Comparison of ENCODE assay signal across 25 cellular contexts in the genomic region with DNA sequence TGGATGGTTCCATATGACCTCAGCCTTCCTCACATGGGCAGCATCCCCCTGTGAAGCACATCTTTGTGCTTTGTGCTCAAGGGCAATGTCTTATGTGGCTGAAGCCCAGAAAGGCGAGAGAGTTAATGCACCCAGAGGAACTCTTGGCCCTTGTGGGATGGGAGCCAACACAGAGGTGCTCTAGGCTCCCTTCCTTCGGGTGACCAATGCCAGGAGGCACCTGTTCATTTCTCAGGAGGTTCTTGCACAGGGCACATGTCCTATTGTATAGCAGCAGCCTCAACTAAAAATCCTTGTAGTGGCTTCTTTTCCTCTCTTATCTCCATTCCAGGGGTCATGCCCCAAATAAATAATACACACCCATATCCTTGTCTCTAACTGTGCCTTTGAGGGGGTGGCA.
"Had no signal": no experiment of that assay in that cellular context is flagged by ENCODE, and none has a peak within 500 bp of the region (broad histone marks: within the 10 kb centered on the region; RNA-seq: fewer than 3 reads in every experiment).

No MANE protein-coding gene starts in this region.

- ATAC-seq: activated CD8-positive, alpha-beta T cell treated with anti-CD3 and anti-CD28 coated beads for 36 hours; activated T-cell treated with anti-CD3 and anti-CD28 coated beads, Interleukin-2, amount 50 U/mL, for 4 hours; activated T-helper 17 cell treated with anti-CD3 and anti-CD28 coated beads, Interleukin-2, amount 50 U/mL, for 72 hours; esophagus mucosa had no signal

- H3K9me3 ChIP-seq: colonic mucosa had no signal

- DNase-seq: activated CD4-positive, alpha-beta T cell treated with anti-CD3 and anti-CD28 coated beads for 1 hour; activated CD4-positive, alpha-beta T cell treated with anti-CD3 and anti-CD28 coated beads for 4 hours; activated CD4-positive, alpha-beta T cell treated with anti-CD3 and anti-CD28 coated beads, Interleukin-2, amount 50 U/mL, for 1 hour; activated CD4-positive, alpha-beta T cell treated with anti-CD3 and anti-CD28 coated beads, Interleukin-2, amount 50 U/mL, for 48 hours; activated CD4-positive, CD25-positive, alpha-beta regulatory T cell; activated CD8-positive, alpha-beta memory T cell treated with anti-CD3 and anti-CD28 coated beads for 24 hours; activated CD8-positive, alpha-beta T cell treated with anti-CD3 and anti-CD28 coated beads for 36 hours; activated effector memory CD4-positive, alpha-beta T cell treated with Interleukin-2 at 50 U/mL for 16 hours; activated gamma-delta T cell treated with Interleukin-2 at 50 U/mL for 16 hours; activated naive CD4-positive, alpha-beta T cell treated with anti-CD3 and anti-CD28 coated beads, Interleukin-2, amount 50 U/mL, for 16 hours; activated naive CD4-positive, alpha-beta T cell treated with Interleukin-2 at 50 U/mL for 16 hours; activated T-cell treated with anti-CD3 and anti-CD28 coated beads, Interleukin-2, amount 50 U/mL, for 4 hours; amniotic stem cell; anterior cingulate cortex; central memory CD4-positive, alpha-beta T cell; cerebellar nuclear complex; colonic mucosa; effector CD8-positive, alpha-beta T cell; foreskin fibroblast; head of caudate nucleus; T-helper 2 cell had no signal

- H3K27ac Mint-ChIP-seq: activated CD8-positive, alpha-beta T cell treated with anti-CD3 and anti-CD28 coated beads for 36 hours; activated naive CD8-positive, alpha-beta T cell; activated T-helper 17 cell treated with anti-CD3 and anti-CD28 coated beads, Interleukin-2, amount 50 U/mL, for 72 hours had no signal

- H3K4me3 ChIP-seq: cardiac muscle cell, colonic mucosa had no signal

- H3K27me3 ChIP-seq: cardiac muscle cell, colonic mucosa had no signal

- H3K27ac ChIP-seq: cardiac muscle cell, colonic mucosa had no signal

- H3K36me3 ChIP-seq: cardiac muscle cell, colonic mucosa had no signal

- H3K4me1 Mint-ChIP-seq: activated T-helper 17 cell treated with anti-CD3 and anti-CD28 coated beads, Interleukin-2, amount 50 U/mL, for 72 hours had no signal

- H3K36me3 Mint-ChIP-seq: activated naive CD8-positive, alpha-beta T cell had no signal

- H3K4me1 ChIP-seq: colonic mucosa had no signal

- H3K9me3 Mint-ChIP-seq: activated CD8-positive, alpha-beta T cell treated with anti-CD3 and anti-CD28 coated beads for 36 hours; activated T-cell treated with anti-CD3 and anti-CD28 coated beads, Interleukin-2, amount 50 U/mL, for 4 hours had no signal

- H3K27me3 Mint-ChIP-seq: activated CD8-positive, alpha-beta T cell treated with anti-CD3 and anti-CD28 coated beads for 36 hours; activated naive CD8-positive, alpha-beta T cell; activated T-helper 17 cell treated with anti-CD3 and anti-CD28 coated beads, Interleukin-2, amount 50 U/mL, for 72 hours had no signal

- H3K4me3 Mint-ChIP-seq: activated CD8-positive, alpha-beta T cell treated with anti-CD3 and anti-CD28 coated beads for 36 hours; activated naive CD8-positive, alpha-beta T cell; activated T-cell treated with anti-CD3 and anti-CD28 coated beads, Interleukin-2, amount 50 U/mL, for 4 hours; activated T-helper 17 cell treated with anti-CD3 and anti-CD28 coated beads, Interleukin-2, amount 50 U/mL, for 72 hours had no signal
